In the genomic region with DNA sequence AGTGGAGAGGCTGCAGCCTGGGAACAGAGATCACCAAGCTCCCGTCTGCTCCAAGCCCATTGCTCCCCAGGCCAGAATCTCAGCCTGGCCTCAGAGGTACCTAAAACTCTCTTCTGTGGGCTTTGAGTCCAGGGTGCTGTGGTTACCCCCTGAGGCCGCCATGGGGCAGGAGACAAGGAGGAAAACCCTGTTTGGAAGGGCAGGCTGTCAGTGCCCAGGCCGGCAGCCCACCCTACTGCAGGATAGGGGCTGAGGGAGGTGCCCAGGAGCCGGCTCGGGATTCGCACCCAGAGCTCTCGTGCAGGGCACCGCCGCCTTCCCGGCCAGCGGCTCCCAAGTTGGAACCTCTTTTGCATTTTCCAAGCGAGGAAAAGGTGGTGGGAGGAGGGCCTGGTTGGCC, we compare ENCODE assay signal across 1 cellular context.
TF ChIP-seq lines count a peak whose summit lies in the region.

No MANE protein-coding gene starts in this region.

TF ChIP-seq in HepG2, 621 proteins besides CTCF, POLR2A, EP300 and RAD21:
- TF ChIP-seq RFX5 (IDR thresholded peaks at IDR 0.05; ENCODE audit: low read depth, low read length) = no peak
- no peak for TF ChIP-seq ZNF800 (CRISPR knock-in tag; IDR thresholded peaks at IDR 0.05)
- no peak for TF ChIP-seq EEA1 (CRISPR knock-in tag; IDR thresholded peaks at IDR 0.05; ENCODE audit: borderline replicate concordance)
- no peak for TF ChIP-seq ZNF781 (CRISPR knock-in tag; IDR thresholded peaks at IDR 0.05; ENCODE audit: borderline replicate concordance, not compliant biosample characterization)
- TF ChIP-seq ZNF296 (CRISPR knock-in tag; conservative IDR thresholded peaks at IDR 0.05) = no peak
